In genomic region chr22:25399649-25400151, GRCh38 we compare ENCODE assay signal across 1 cellular context.
TF ChIP-seq lines count a peak whose summit lies in the region.

No MANE protein-coding gene starts in this region.

TF ChIP-seq in IMR-90, 13 proteins besides CTCF, POLR2A, EP300 and RAD21:
- TF ChIP-seq FOS (IDR thresholded peaks at IDR 0.05; ENCODE audit: low read depth, low read length) (no peak), MAZ (IDR thresholded peaks at IDR 0.05; ENCODE audit: borderline replicate concordance, low read depth, low read length) (no peak), MAFK (IDR thresholded peaks at IDR 0.05; ENCODE audit: low read depth, low read length) (no peak), BHLHE40 (IDR thresholded peaks at IDR 0.05; ENCODE audit: low read depth, low read length) (no peak), RFX5 (IDR thresholded peaks at IDR 0.05; ENCODE audit: low read depth, low read length) (no peak), ELK1 (IDR thresholded peaks at IDR 0.05; ENCODE audit: borderline replicate concordance, low read depth, low read length) (no peak), CEBPB (IDR thresholded peaks at IDR 0.05; ENCODE audit: low read depth, low read length) (no peak), RCOR1 (IDR thresholded peaks at IDR 0.05; ENCODE audit: insufficient replicate concordance, low read length) (no peak), SMC3 (IDR thresholded peaks at IDR 0.05; ENCODE audit: low read depth, low read length) (no peak), NFE2L2 (IDR thresholded peaks at IDR 0.05; ENCODE audit: low read depth, low read length) (no peak), CHD1 (IDR thresholded peaks at IDR 0.05; ENCODE audit: low read depth, low read length) (no peak)
- TF ChIP-seq, protein P1, sequence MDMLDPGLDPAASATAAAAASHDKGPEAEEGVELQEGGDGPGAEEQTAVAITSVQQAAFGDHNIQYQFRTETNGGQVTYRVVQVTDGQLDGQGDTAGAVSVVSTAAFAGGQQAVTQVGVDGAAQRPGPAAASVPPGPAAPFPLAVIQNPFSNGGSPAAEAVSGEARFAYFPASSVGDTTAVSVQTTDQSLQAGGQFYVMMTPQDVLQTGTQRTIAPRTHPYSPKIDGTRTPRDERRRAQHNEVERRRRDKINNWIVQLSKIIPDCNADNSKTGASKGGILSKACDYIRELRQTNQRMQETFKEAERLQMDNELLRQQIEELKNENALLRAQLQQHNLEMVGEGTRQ (IDR thresholded peaks at IDR 0.05; ENCODE audit: low read depth, low read length), result no peak
